ENCODE assay signal across 9 cellular contexts in genomic region chr16:28878083-28878926, GRCh38. TPM values are rescaled to one million over a fixed set of nuclear protein-coding genes. Genes with fewer than 3 reads are reported as not detected.
A peak's percentile ranks its signal among the peaks of the same experiment; 100 is the strongest.
DNase-seq lines count a peak whose midpoint lies in the region; ATAC-seq and TF ChIP-seq lines count a peak whose summit lies in the region.
"Had no signal": no experiment of that assay in that cellular context is flagged by ENCODE, and none has a peak within 500 bp of the region (broad histone marks: within the 10 kb centered on the region; RNA-seq: fewer than 3 reads in every experiment).

ATP2A1 (plus strand) TSS chr16:28878488; CDS start chr16:28878672, 184 bp downstream.

- intact Hi-C loops in dendritic cell treated with granulocyte-macrophage colony-stimulating factor and Interleukin-4, amounts not matched to agents 40 ng/mL and 50 ng/mL, for 4 days (cut with micrococcal nuclease), result no loop called here
- intact Hi-C loops in naive thymus-derived CD4-positive, alpha-beta T cell (cut with micrococcal nuclease), result no loop called here

- ATAC-seq in naive thymus-derived CD4-positive, alpha-beta T cell, result no peak
- ATAC-seq in GM21528 (IDR thresholded peaks at IDR 0.05; ENCODE audit: low FRiP score, unreplicated experiment), result no peak
- no peak for ATAC-seq in HG03571 (IDR thresholded peaks at IDR 0.05; ENCODE audit: unreplicated experiment)

- no peaks in the 10 kb centered on the region for H4K20me1 ChIP-seq in KMS-11 (ENCODE audit: insufficient read depth)

- no peak within 1 kb of the TSS for H3K27ac ChIP-seq in KMS-11
- peak within 1 kb of the TSS; percentile 69 for H3K27ac ChIP-seq in naive thymus-derived CD4-positive, alpha-beta T cell (ENCODE audit: low read depth, low read length)

- H3K9ac ChIP-seq in KMS-11, result peak within 1 kb of the TSS; percentile 62; the same call in 1 of the 2 replicates

- CTCF ChIA-PET in naive thymus-derived CD4-positive, alpha-beta T cell (lab: Charles Lee), result interaction anchor here (1.0 to 1.6 kb wide), 2 partner anchors 8 to 67 kb away, joined by 5 to 6 read pairs; no protein-coding TSS in a partner anchor

- POLR2A ChIA-PET in naive thymus-derived CD4-positive, alpha-beta T cell (lab: Charles Lee), result interaction anchor here (0.6 to 1.9 kb wide), 4 partner anchors 15 to 1185 kb away, joined by 3 to 8 read pairs (median 6); partner anchors contain the start of genes RABEP2 and SH2B1

- peaks cover 38% of the 10 kb centered on the region for H3K4me1 ChIP-seq in KMS-11 (ENCODE audit: low read depth, poor library complexity, severe bottlenecking)
- H3K4me1 ChIP-seq in naive thymus-derived CD4-positive, alpha-beta T cell (ENCODE audit: control insufficient read depth in 2 of 2, insufficient read depth in 2 of 2, low read length in 2 of 2), result peaks cover 0 to 16% of the 10 kb centered on the region in 2 donors

- peaks cover 34% of the 10 kb centered on the region for H3K4me1 Mint-ChIP-seq in dendritic cell treated with granulocyte-macrophage colony-stimulating factor and Interleukin-4, amounts not matched to agents 40 ng/mL and 50 ng/mL, for 4 days (ENCODE audit: low read depth)
- peaks cover 0 to 19% (median 15%) of the 10 kb centered on the region in 7 donors for H3K4me1 Mint-ChIP-seq in naive thymus-derived CD4-positive, alpha-beta T cell

- H3K4me3 ChIP-seq in AG09309 (ENCODE audit: control insufficient read depth, low read depth, low read length) (peak within 1 kb of the TSS; percentile 86), KMS-11 (IDR thresholded peaks at IDR 0.05; ENCODE audit: insufficient read depth, low read depth, low read length) (peak within 1 kb of the TSS; percentile 49)
- peak within 1 kb of the TSS; percentile 92 for H3K4me3 ChIP-seq in naive thymus-derived CD4-positive, alpha-beta T cell (ENCODE audit: low read length)

- peak within 1 kb of the TSS; percentile 47 for H3K4me2 ChIP-seq in KMS-11

- no peak for TF ChIP-seq CTCF in AG09309 (IDR thresholded peaks at IDR 0.05; ENCODE audit: control insufficient read depth, insufficient read depth, low read depth, low read length, missing control alignments)
- TF ChIP-seq CTCF in KMS-11 (conservative IDR thresholded peaks at IDR 0.05; ENCODE audit: low read depth, low read length), result no peak

- H3K27me3 Mint-ChIP-seq in dendritic cell treated with granulocyte-macrophage colony-stimulating factor and Interleukin-4, amounts not matched to agents 40 ng/mL and 50 ng/mL, for 4 days, result peaks cover 34% of the 10 kb centered on the region
- H3K27me3 Mint-ChIP-seq in naive thymus-derived CD4-positive, alpha-beta T cell, result peaks cover 3 to 9% (median 7%) of the 10 kb centered on the region in 5 donors

- H3K36me3 Mint-ChIP-seq in dendritic cell treated with granulocyte-macrophage colony-stimulating factor and Interleukin-4, amounts not matched to agents 40 ng/mL and 50 ng/mL, for 4 days (ENCODE audit: low read depth), result peaks cover 28% of the 10 kb centered on the region
- peaks cover 0 to 4% (median 0%) of the 10 kb centered on the region in 5 donors for H3K36me3 Mint-ChIP-seq in naive thymus-derived CD4-positive, alpha-beta T cell

- peak within 1 kb of the TSS; percentile 83 for H2AFZ ChIP-seq in KMS-11 (ENCODE audit: low read depth)

- H3K27ac Mint-ChIP-seq in dendritic cell treated with granulocyte-macrophage colony-stimulating factor and Interleukin-4, amounts not matched to agents 40 ng/mL and 50 ng/mL, for 4 days, result peak within 1 kb of the TSS; percentile 50
- H3K27ac Mint-ChIP-seq in naive thymus-derived CD4-positive, alpha-beta T cell, result peak within 1 kb of the TSS in 5 of 9 donors; percentile 3 to 70 (median 59)

- no peaks in the 10 kb centered on the region; the same call in 1 of the 2 replicates for H3K36me3 ChIP-seq in KMS-11 (ENCODE audit: insufficient read depth)
- peaks cover 0 to 4% (median 0%) of the 10 kb centered on the region in 3 experiments for H3K36me3 ChIP-seq in naive thymus-derived CD4-positive, alpha-beta T cell (ENCODE audit: control insufficient read depth in 2 of 3, insufficient read depth in 3 of 3, low read length in 3 of 3)

- peak within 1 kb of the TSS; percentile 76 for H3K4me3 Mint-ChIP-seq in dendritic cell treated with granulocyte-macrophage colony-stimulating factor and Interleukin-4, amounts not matched to agents 40 ng/mL and 50 ng/mL, for 4 days
- H3K4me3 Mint-ChIP-seq in naive thymus-derived CD4-positive, alpha-beta T cell, result peak within 1 kb of the TSS; percentile 82 to 93 (median 88)

- no peaks in the 10 kb centered on the region for H3K79me2 ChIP-seq in KMS-11 (ENCODE audit: insufficient read depth, low read depth)

- H3K9me3 Mint-ChIP-seq in dendritic cell treated with granulocyte-macrophage colony-stimulating factor and Interleukin-4, amounts not matched to agents 40 ng/mL and 50 ng/mL, for 4 days, result no peaks in the 10 kb centered on the region
- peaks cover 0 to 1% (median 0%) of the 10 kb centered on the region in 11 donors for H3K9me3 Mint-ChIP-seq in naive thymus-derived CD4-positive, alpha-beta T cell

- DNase-seq in AG09309 (ENCODE audit: low read depth), result no peak
- DNase-seq in naive thymus-derived CD4-positive, alpha-beta T cell, result no peak
- no peak for DNase-seq in inferior parietal cortex (ENCODE audit: extremely low spot score)
- no peak for DNase-seq in retina
- DNase-seq: NCI-H1694 had no signal

- H3K9me3 ChIP-seq in naive thymus-derived CD4-positive, alpha-beta T cell (ENCODE audit: control insufficient read depth in 2 of 3, low read length in 3 of 3), result no peaks in the 10 kb centered on the region

- H3K27me3 ChIP-seq in KMS-11 (ENCODE audit: insufficient read depth, low read depth), result no peaks in the 10 kb centered on the region
- H3K27me3 ChIP-seq in naive thymus-derived CD4-positive, alpha-beta T cell (ENCODE audit: control insufficient read depth in 2 of 2, insufficient read depth in 2 of 2, low read length in 2 of 2), result no peaks in the 10 kb centered on the region

RNA-seq across cellular contexts. Expression of gene ATP2A1, which starts in this region (rescaled TPM):
- 1 to 10 TPM in 2 of 5 experiments, under 1 TPM in 3; 0.32 to 1.6 (median 0.89) TPM for total RNA-seq in naive thymus-derived CD4-positive, alpha-beta T cell
- not detected for polyA plus RNA-seq in naive thymus-derived CD4-positive, alpha-beta T cell
